In the genomic region with DNA sequence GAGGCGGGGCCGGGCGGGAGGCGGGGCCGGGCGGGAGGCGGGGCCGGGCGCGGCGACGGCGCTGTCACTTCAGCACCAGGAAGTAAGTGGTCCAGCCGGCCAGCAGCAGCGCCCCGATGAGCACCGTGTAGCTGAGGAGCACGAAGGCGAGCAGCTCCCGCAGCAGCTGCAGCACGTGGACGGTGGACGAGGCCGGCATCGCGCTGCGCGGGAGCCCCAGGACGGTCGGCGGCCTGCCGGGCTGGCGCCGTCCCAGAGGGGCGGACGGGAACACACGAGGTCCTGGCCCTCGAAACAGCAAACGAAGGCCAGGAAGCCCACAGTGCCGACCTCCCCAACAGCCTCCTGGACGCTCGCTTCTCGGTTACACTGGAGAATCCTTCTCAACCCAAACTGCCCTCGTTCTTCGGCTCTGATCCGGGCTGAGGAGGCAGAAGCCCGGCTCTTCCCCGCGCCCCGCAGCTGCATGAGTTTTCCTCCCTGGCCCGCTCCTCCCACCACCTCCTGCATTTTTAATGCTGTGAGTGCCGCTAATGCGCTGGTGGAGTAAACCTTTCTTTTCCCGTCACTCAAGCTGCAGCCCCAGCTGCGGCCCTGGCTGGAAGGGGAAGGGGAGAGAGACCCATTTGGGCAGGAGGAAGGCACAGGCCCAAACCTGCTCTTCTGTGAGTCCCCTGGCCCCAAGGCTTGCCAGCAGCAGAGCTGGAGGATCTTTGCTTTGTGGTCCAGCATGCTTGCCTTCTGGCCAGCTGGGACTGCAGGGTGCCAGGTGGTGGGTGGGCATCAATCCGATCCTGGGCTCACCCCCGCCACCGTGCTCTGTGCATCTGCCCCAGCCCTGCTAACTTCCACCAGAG, we compare ENCODE assay signal across 1 cellular context.
TF ChIP-seq lines count a peak whose summit lies in the region.

No MANE protein-coding gene starts in this region.

TF ChIP-seq in liver, 16 proteins besides CTCF, POLR2A, EP300 and RAD21:
- TF ChIP-seq EGR1 (IDR thresholded peaks at IDR 0.05; ENCODE audit: low read depth in 2 of 2) = no peak
- TF ChIP-seq, protein P1, sequence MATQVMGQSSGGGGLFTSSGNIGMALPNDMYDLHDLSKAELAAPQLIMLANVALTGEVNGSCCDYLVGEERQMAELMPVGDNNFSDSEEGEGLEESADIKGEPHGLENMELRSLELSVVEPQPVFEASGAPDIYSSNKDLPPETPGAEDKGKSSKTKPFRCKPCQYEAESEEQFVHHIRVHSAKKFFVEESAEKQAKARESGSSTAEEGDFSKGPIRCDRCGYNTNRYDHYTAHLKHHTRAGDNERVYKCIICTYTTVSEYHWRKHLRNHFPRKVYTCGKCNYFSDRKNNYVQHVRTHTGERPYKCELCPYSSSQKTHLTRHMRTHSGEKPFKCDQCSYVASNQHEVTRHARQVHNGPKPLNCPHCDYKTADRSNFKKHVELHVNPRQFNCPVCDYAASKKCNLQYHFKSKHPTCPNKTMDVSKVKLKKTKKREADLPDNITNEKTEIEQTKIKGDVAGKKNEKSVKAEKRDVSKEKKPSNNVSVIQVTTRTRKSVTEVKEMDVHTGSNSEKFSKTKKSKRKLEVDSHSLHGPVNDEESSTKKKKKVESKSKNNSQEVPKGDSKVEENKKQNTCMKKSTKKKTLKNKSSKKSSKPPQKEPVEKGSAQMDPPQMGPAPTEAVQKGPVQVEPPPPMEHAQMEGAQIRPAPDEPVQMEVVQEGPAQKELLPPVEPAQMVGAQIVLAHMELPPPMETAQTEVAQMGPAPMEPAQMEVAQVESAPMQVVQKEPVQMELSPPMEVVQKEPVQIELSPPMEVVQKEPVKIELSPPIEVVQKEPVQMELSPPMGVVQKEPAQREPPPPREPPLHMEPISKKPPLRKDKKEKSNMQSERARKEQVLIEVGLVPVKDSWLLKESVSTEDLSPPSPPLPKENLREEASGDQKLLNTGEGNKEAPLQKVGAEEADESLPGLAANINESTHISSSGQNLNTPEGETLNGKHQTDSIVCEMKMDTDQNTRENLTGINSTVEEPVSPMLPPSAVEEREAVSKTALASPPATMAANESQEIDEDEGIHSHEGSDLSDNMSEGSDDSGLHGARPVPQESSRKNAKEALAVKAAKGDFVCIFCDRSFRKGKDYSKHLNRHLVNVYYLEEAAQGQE (IDR thresholded peaks at IDR 0.05) = peak; percentile 96
